1 cellular context compared by ENCODE assay signal in the genomic region with DNA sequence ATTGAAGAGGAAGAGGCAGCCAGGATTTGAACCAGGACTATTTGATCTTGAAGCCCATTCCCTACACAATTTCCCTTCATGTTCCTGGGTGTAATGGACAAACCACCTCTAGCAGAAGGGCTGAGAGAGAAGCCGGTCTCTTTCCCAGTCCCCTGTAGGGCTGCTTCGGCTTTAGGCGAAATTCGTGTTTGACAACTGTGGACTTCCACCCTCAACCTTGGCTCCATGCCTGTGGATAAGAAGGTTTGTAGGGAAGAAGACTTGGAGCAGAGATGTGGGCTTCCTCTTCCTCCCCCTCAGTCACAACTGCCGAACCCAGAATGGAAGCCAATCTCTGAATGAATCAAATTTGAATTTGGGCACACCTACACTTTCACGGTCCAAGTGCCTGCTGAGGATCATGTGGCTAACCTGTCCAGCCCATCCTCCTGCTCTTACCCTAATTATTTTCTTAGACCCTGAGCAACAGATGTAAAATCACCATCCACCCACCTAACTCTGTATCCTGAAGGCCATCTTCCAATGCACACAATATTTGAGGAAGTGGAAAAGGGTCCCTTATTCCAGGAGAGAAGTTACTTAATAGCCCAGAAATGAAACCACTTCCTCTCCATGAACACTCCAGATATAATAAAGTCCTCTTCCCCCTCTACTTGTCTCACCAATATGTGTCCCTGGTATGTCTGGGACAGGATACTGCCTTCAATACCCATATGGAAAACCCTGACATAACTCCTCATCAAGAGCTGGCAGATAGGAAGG.
TF ChIP-seq lines count a peak whose summit lies in the region.

No MANE protein-coding gene starts in this region.

TF ChIP-seq in K562, 482 proteins besides CTCF, POLR2A, EP300 and RAD21:
- TF ChIP-seq SPI1 (IDR thresholded peaks at IDR 0.05; ENCODE audit: borderline replicate concordance, low read depth, low read length) (peak; percentile 67; the same call in 1 of the 2 replicates), FOXA1 (IDR thresholded peaks at IDR 0.05; ENCODE audit: borderline replicate concordance) (no peak)
